19 cellular contexts compared by ENCODE assay signal in genomic region chr2:71471276-71471675, GRCh38. TPM values are rescaled to one million over a fixed set of nuclear protein-coding genes. Genes with fewer than 3 reads are reported as not detected.
A peak's percentile ranks its signal among the peaks of the same experiment; 100 is the strongest.
DNase-seq lines count a peak whose midpoint lies in the region; ATAC-seq and TF ChIP-seq lines count a peak whose summit lies in the region.
"Had no signal": no experiment of that assay in that cellular context is flagged by ENCODE, and none has a peak within 500 bp of the region (broad histone marks: within the 10 kb centered on the region; RNA-seq: fewer than 3 reads in every experiment).

No MANE protein-coding gene starts in this region.

- H3K27ac Mint-ChIP-seq in activated T-helper 17 cell treated with anti-CD3 and anti-CD28 coated beads, Interleukin-2, amount 50 U/mL, for 72 hours: no peak overlapping the region
- H3K27ac Mint-ChIP-seq in activated naive CD4-positive, alpha-beta T cell treated with anti-CD3 and anti-CD28 coated beads, Interleukin-2, amount 10 ng/mL, durations not matched to agents 7 days and 5 days: no peak overlapping the region
- H3K27ac Mint-ChIP-seq: effector memory CD8-positive, alpha-beta T cell; stimulated activated memory B cell treated with anti-CD40 and anti-IgM and Interleukin-4, amounts not matched to agents 10 μg/mL and 1 μg/mL and 100 μg/mL, for 72 hours had no signal

- POLR2A ChIA-PET in AG04450 (lab: Yijun Ruan, JAX): no interaction called here

- no peaks in the 10 kb centered on the region for H3K9me3 ChIP-seq in AG04450 (ENCODE audit: control insufficient read depth, insufficient read depth, low read length)
- H3K9me3 ChIP-seq: BE2C, sigmoid colon had no signal

- H3K36me3 Mint-ChIP-seq in activated T-helper 17 cell treated with anti-CD3 and anti-CD28 coated beads, Interleukin-2, amount 50 U/mL, for 72 hours (ENCODE audit: low read depth): no peaks in the 10 kb centered on the region
- H3K36me3 Mint-ChIP-seq in activated naive CD4-positive, alpha-beta T cell treated with anti-CD3 and anti-CD28 coated beads, Interleukin-2, amount 10 ng/mL, durations not matched to agents 7 days and 5 days: no peaks in the 10 kb centered on the region
- H3K36me3 Mint-ChIP-seq: stimulated activated memory B cell treated with anti-CD40 and anti-IgM and Interleukin-4, amounts not matched to agents 10 μg/mL and 1 μg/mL and 100 μg/mL, for 72 hours had no signal

- H3K36me3 ChIP-seq in kidney epithelial cell (ENCODE audit: control insufficient read depth, insufficient read depth, low read length): no peaks in the 10 kb centered on the region
- H3K36me3 ChIP-seq: BE2C, cardiac muscle cell, sigmoid colon, WERI-Rb-1 had no signal

- ATAC-seq in activated T-helper 17 cell treated with anti-CD3 and anti-CD28 coated beads, Interleukin-2, amount 50 U/mL, for 72 hours (replicated peaks): peak; percentile 67
- no peak for ATAC-seq in GM19324 (IDR thresholded peaks at IDR 0.05; ENCODE audit: low FRiP score, unreplicated experiment)
- ATAC-seq: effector memory CD8-positive, alpha-beta T cell; stimulated activated memory B cell treated with anti-CD40 and anti-IgM and Interleukin-4, amounts not matched to agents 10 μg/mL and 1 μg/mL and 100 μg/mL, for 72 hours had no signal

- H3K27me3 Mint-ChIP-seq in activated T-helper 17 cell treated with anti-CD3 and anti-CD28 coated beads, Interleukin-2, amount 50 U/mL, for 72 hours: peaks cover 37% of the 10 kb centered on the region
- H3K27me3 Mint-ChIP-seq in activated naive CD4-positive, alpha-beta T cell treated with anti-CD3 and anti-CD28 coated beads, Interleukin-2, amount 10 ng/mL, durations not matched to agents 7 days and 5 days: peaks cover 25% of the 10 kb centered on the region

- no peak for TF ChIP-seq CTCF in AG04450 (IDR thresholded peaks at IDR 0.05; ENCODE audit: low read depth, low read length)
- TF ChIP-seq CTCF in kidney epithelial cell (IDR thresholded peaks at IDR 0.05; ENCODE audit: insufficient read depth, low read length, poor library complexity, severe bottlenecking): no peak

- no peak overlapping the region for H3K27ac ChIP-seq in AG04450 (ENCODE audit: low read depth, low read length)
- H3K27ac ChIP-seq: cardiac muscle cell, KMS-11, sigmoid colon, WERI-Rb-1 had no signal

- H3K4me3 ChIP-seq in AG04450 (ENCODE audit: low read depth, low read length) (no peak overlapping the region), kidney epithelial cell (ENCODE audit: low read depth, low read length) (no peak overlapping the region)
- H3K4me3 ChIP-seq: cardiac muscle cell, sigmoid colon had no signal

- H3K4me3 Mint-ChIP-seq in activated T-helper 17 cell treated with anti-CD3 and anti-CD28 coated beads, Interleukin-2, amount 50 U/mL, for 72 hours: no peak overlapping the region
- H3K4me3 Mint-ChIP-seq in activated naive CD4-positive, alpha-beta T cell treated with anti-CD3 and anti-CD28 coated beads, Interleukin-2, amount 10 ng/mL, durations not matched to agents 7 days and 5 days: no peak overlapping the region
- H3K4me3 Mint-ChIP-seq: effector memory CD8-positive, alpha-beta T cell; stimulated activated memory B cell treated with anti-CD40 and anti-IgM and Interleukin-4, amounts not matched to agents 10 μg/mL and 1 μg/mL and 100 μg/mL, for 72 hours had no signal

- CTCF ChIA-PET in AG04450 (lab: Charles Lee): no interaction called here
- CTCF ChIA-PET in activated naive CD4-positive, alpha-beta T cell treated with anti-CD3 and anti-CD28 coated beads, Interleukin-2, amount 10 ng/mL, durations not matched to agents 7 days and 5 days (lab: Charles Lee): no interaction called here

- no peaks in the 10 kb centered on the region for H3K9me3 Mint-ChIP-seq in activated T-helper 17 cell treated with anti-CD3 and anti-CD28 coated beads, Interleukin-2, amount 50 U/mL, for 72 hours
- no peaks in the 10 kb centered on the region for H3K9me3 Mint-ChIP-seq in activated naive CD4-positive, alpha-beta T cell treated with anti-CD3 and anti-CD28 coated beads, Interleukin-2, amount 10 ng/mL, durations not matched to agents 7 days and 5 days
- H3K9me3 Mint-ChIP-seq: effector memory CD8-positive, alpha-beta T cell; stimulated activated memory B cell treated with anti-CD40 and anti-IgM and Interleukin-4, amounts not matched to agents 10 μg/mL and 1 μg/mL and 100 μg/mL, for 72 hours had no signal

- H3K27me3 ChIP-seq in AG04450 (ENCODE audit: control insufficient read depth, insufficient read depth, low read length): peaks cover 30% of the 10 kb centered on the region
- no peaks in the 10 kb centered on the region for H3K27me3 ChIP-seq in kidney epithelial cell (ENCODE audit: control insufficient read depth, insufficient read depth, low read length)
- H3K27me3 ChIP-seq: sigmoid colon had no signal

- peak; percentile 16 for DNase-seq in AG04450 (ENCODE audit: low read depth, low spot score)
- peak; percentile 66 for DNase-seq in HCEC 1CT
- peak; percentile 41 for DNase-seq in kidney epithelial cell (ENCODE audit: low read depth)
- no peak for DNase-seq in activated naive CD4-positive, alpha-beta T cell treated with anti-CD3 and anti-CD28 coated beads, Interleukin-2, amount 10 ng/mL, durations not matched to agents 7 days and 5 days
- DNase-seq in activated gamma-delta T cell treated with Interleukin-2 at 50 U/mL for 16 hours: no peak
- no peak for DNase-seq in NCI-H446 (lab: John Stamatoyannopoulos, UW)
- DNase-seq: activated gamma-delta T cell; BE2C; DMS79 treated with DMSO at 0.1 percent for 48 hours; effector memory CD8-positive, alpha-beta T cell; foreskin melanocyte; NCI-H146; WERI-Rb-1 had no signal

- H3K4me1 Mint-ChIP-seq in activated T-helper 17 cell treated with anti-CD3 and anti-CD28 coated beads, Interleukin-2, amount 50 U/mL, for 72 hours: peaks cover 7% of the 10 kb centered on the region
- H3K4me1 Mint-ChIP-seq in activated naive CD4-positive, alpha-beta T cell treated with anti-CD3 and anti-CD28 coated beads, Interleukin-2, amount 10 ng/mL, durations not matched to agents 7 days and 5 days: peaks cover 6% of the 10 kb centered on the region

RNA-seq across cellular contexts. Expression of gene DYSF, which starts 17.9 kb away (rescaled TPM):
- polyA plus RNA-seq in AG04450 (2011; rRNA removed): 0.02 and 0.07 TPM in 2 replicates
- polyA minus RNA-seq in AG04450 (2011; rRNA and poly(A)+ RNA removed): 0.26 and 1.1 TPM in 2 replicates
- total RNA-seq in activated T-helper 17 cell treated with anti-CD3 and anti-CD28 coated beads, Interleukin-2, amount 50 U/mL, for 72 hours: under 1 TPM in 1 of 2 donors, not detected in 1; 0.71 TPM
- total RNA-seq in kidney epithelial cell: 42.8 and 49.0 TPM in 2 replicates

Comparison
In these comparisons a context has a peak if more than half of its experiments do, and no peak if none do; other contexts are left out.
1. DNase-seq: peak in AG04450 (single experiment), HCEC 1CT (single experiment) and kidney epithelial cell (single experiment); none in activated naive CD4-positive, alpha-beta T cell treated with anti-CD3 and anti-CD28 coated beads, Interleukin-2, amount 10 ng/mL, durations not matched to agents 7 days and 5 days (single experiment), activated gamma-delta T cell treated with Interleukin-2 at 50 U/mL for 16 hours (single experiment) and NCI-H446 (0 of 2).
2. RNA of gene DYSF, which starts 17.9 kb away (total RNA-seq): 42.8 to 49.0 TPM in kidney epithelial cell; 0.71 TPM in activated T-helper 17 cell treated with anti-CD3 and anti-CD28 coated beads, Interleukin-2, amount 50 U/mL, for 72 hours; every median in the first group is over 10 times any median in the second.